ENCODE assay signal across 17 cellular contexts in the genomic region with DNA sequence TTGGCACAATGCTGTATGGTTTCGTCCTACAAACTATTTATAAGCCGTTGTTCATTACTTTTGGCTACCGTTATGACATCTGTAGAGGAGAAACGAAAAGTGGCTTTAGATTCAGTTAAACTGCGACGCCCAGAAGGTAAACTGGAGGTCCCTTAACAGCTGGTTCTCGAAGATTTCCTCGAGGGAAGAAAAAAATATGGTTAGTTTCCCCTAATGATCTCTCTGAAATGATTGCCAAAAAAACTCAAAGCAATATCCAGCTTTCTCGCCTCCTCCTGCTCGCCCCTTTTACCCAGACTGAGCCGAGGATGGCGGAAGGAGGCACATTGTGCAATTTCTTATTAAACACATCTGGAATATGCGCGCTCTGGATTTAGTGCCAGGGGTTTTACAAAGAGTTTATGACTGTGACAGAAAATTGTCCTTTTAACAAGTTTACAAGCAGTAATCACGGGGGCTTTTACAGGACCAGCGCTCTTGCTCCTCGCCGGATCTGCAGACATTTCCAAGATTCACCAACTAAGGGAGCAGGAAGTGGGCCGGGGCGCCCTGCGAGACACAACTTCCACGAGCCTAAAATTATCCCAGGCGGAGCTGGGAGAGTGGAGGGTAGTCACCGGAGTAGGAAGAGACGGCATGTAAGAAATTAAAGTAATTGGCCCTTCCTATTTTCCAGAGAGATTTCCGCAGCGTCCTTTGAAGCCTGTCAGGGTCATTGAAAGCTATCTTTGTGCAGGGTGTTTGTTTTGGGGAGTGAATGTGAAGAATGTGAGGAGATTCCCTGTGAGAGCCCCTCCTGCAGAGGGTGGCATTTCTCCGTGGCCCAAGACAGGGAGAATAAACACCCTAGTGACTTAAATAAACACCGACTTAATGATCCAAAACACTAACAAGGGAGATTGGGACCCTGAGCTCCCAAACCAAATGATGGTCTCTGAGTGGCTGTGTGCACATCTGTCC. TPM values are rescaled to one million over a fixed set of nuclear protein-coding genes. Genes with fewer than 3 reads are reported as not detected.
DNase-seq lines count a peak whose midpoint lies in the region; FAIRE-seq and TF ChIP-seq lines count a peak whose summit lies in the region.
"Had no signal": no experiment of that assay in that cellular context is flagged by ENCODE, and none has a peak within 500 bp of the region (broad histone marks: within the 10 kb centered on the region; RNA-seq: fewer than 3 reads in every experiment).

No MANE protein-coding gene starts in this region.

- no peak for DNase-seq in T-helper 1 cell
- DNase-seq in astrocyte (ENCODE audit: low read depth) = no peak
- peak; percentile 87 for DNase-seq in left kidney (ENCODE audit: low read depth, low spot score)
- DNase-seq in activated CD4-positive, alpha-beta T cell treated with anti-CD3 and anti-CD28 coated beads, Interleukin-2, amount 10 ng/mL, durations not matched to agents 7 days and 5 days = no peak
- DNase-seq in NCI-H2029 (lab: John Stamatoyannopoulos, UW) = no peak
- no peak for DNase-seq in NCI-H2196 treated with DMSO at 0.1 percent for 48 hours (lab: John Stamatoyannopoulos, UW; ENCODE audit: unreplicated experiment)
- DNase-seq: activated T-cell treated with anti-CD3 and anti-CD28 coated beads, Interleukin-2, amount 50 U/mL, for 24 hours; NCI-H146; NK-92 treated with Interleukin-12 subunit alpha and Interleukin-12 subunit beta, amount 100 ng/mL, for 24 hours; SJCRH30; thyroid gland had no signal

- H3K9me3 Mint-ChIP-seq in T-helper 1 cell treated with Interleukin-12 subunit alpha and Interleukin-12 subunit beta and Interleukin-4 antibody, amounts not matched to agents 30 μg/mL and 1 μg/mL, for 36 hours = no peaks in the 10 kb centered on the region
- H3K9me3 Mint-ChIP-seq in astrocyte (ENCODE audit: unreplicated experiment) = peaks cover 10% of the 10 kb centered on the region
- H3K9me3 Mint-ChIP-seq in activated CD4-positive, alpha-beta T cell treated with anti-CD3 and anti-CD28 coated beads, Interleukin-2, amount 10 ng/mL, durations not matched to agents 7 days and 5 days = no peaks in the 10 kb centered on the region
- H3K9me3 Mint-ChIP-seq: activated T-cell treated with anti-CD3 and anti-CD28 coated beads, Interleukin-2, amount 50 U/mL, for 24 hours; memory B cell had no signal

- peak overlapping the region; percentile 51 for H3K27ac Mint-ChIP-seq in T-helper 1 cell treated with Interleukin-12 subunit alpha and Interleukin-12 subunit beta and Interleukin-4 antibody, amounts not matched to agents 30 μg/mL and 1 μg/mL, for 36 hours
- no peak overlapping the region for H3K27ac Mint-ChIP-seq in astrocyte (ENCODE audit: unreplicated experiment)
- H3K27ac Mint-ChIP-seq in activated CD4-positive, alpha-beta T cell treated with anti-CD3 and anti-CD28 coated beads, Interleukin-2, amount 10 ng/mL, durations not matched to agents 7 days and 5 days = no peak overlapping the region
- H3K27ac Mint-ChIP-seq: activated T-cell treated with anti-CD3 and anti-CD28 coated beads, Interleukin-2, amount 50 U/mL, for 24 hours; memory B cell had no signal

- peaks cover 16% of the 10 kb centered on the region for H4K20me1 ChIP-seq in astrocyte (ENCODE audit: insufficient read depth, low read length)

- H3K27me3 ChIP-seq in astrocyte (ENCODE audit: insufficient read depth, low read length) (peaks cover 70% of the 10 kb centered on the region), subcutaneous abdominal adipose tissue (ENCODE audit: control insufficient read depth in 5 of 5, insufficient read depth in 4 of 5, low read length in 5 of 5) (peaks cover 7 to 74% (median 62%) of the 10 kb centered on the region in 5 donors)
- H3K27me3 ChIP-seq: SJCRH30 had no signal

- H3K4me1 ChIP-seq in astrocyte (ENCODE audit: insufficient read depth, low read length) (no peaks in the 10 kb centered on the region), subcutaneous abdominal adipose tissue (ENCODE audit: control insufficient read depth in 5 of 5, insufficient read depth in 5 of 5, low read length in 5 of 5) (peaks cover 2 to 75% (median 60%) of the 10 kb centered on the region in 5 donors)

- H3K79me2 ChIP-seq in astrocyte (ENCODE audit: insufficient read depth, low read length) = peaks cover 36% of the 10 kb centered on the region

- H3K4me2 ChIP-seq in astrocyte (ENCODE audit: low read length) = peak overlapping the region; percentile 58

- CTCF ChIA-PET in activated CD4-positive, alpha-beta T cell treated with anti-CD3 and anti-CD28 coated beads, Interleukin-2, amount 10 ng/mL, durations not matched to agents 7 days and 5 days (lab: Charles Lee) = interaction anchor here (0.6 to 1.6 kb wide), 3 partner anchors 13 to 1236 kb away, joined by 3 to 4 read pairs (median 4); no protein-coding TSS in a partner anchor

- TF ChIP-seq CTCF in astrocyte (IDR thresholded peaks at IDR 0.05; ENCODE audit: insufficient read depth, low read depth, low read length) = no peak

- POLR2A ChIA-PET in activated CD4-positive, alpha-beta T cell treated with anti-CD3 and anti-CD28 coated beads, Interleukin-2, amount 10 ng/mL, durations not matched to agents 7 days and 5 days (lab: Charles Lee) = no interaction called here

- no peak overlapping the region for H3K9ac ChIP-seq in astrocyte (ENCODE audit: low read length)
- peak overlapping the region in 2 of 5 donors; percentile 49 to 59 for H3K9ac ChIP-seq in subcutaneous abdominal adipose tissue (ENCODE audit: low read length in 5 of 5)

- H3K27ac ChIP-seq in astrocyte (ENCODE audit: low read depth, low read length) (no peak overlapping the region), subcutaneous abdominal adipose tissue (ENCODE audit: low read depth, low read length) (peak overlapping the region; percentile 88)
- H3K27ac ChIP-seq: ascending aorta, SJCRH30 had no signal

- H3K4me1 Mint-ChIP-seq in T-helper 1 cell treated with Interleukin-12 subunit alpha and Interleukin-12 subunit beta and Interleukin-4 antibody, amounts not matched to agents 30 μg/mL and 1 μg/mL, for 36 hours (ENCODE audit: low read depth) = peaks cover 14% of the 10 kb centered on the region
- H3K4me1 Mint-ChIP-seq in astrocyte (ENCODE audit: low read depth, unreplicated experiment) = no peaks in the 10 kb centered on the region
- peaks cover 26% of the 10 kb centered on the region for H3K4me1 Mint-ChIP-seq in activated CD4-positive, alpha-beta T cell treated with anti-CD3 and anti-CD28 coated beads, Interleukin-2, amount 10 ng/mL, durations not matched to agents 7 days and 5 days

- no peak for FAIRE-seq in astrocyte (lab: Jason Lieb, UNC)
- FAIRE-seq: A204.1, GM12891 had no signal

- no peak overlapping the region for H2AFZ ChIP-seq in astrocyte (ENCODE audit: low read depth, low read length)

- H3K9me3 ChIP-seq in astrocyte (ENCODE audit: insufficient read depth, low read depth, low read length) (no peaks in the 10 kb centered on the region), subcutaneous abdominal adipose tissue (ENCODE audit: control insufficient read depth in 5 of 5, low read length in 5 of 5) (peaks cover 0 to 2% (median 0%) of the 10 kb centered on the region in 5 donors)
- H3K9me3 ChIP-seq: ascending aorta, SJCRH30, thyroid gland had no signal

- H3K4me3 Mint-ChIP-seq in T-helper 1 cell treated with Interleukin-12 subunit alpha and Interleukin-12 subunit beta and Interleukin-4 antibody, amounts not matched to agents 30 μg/mL and 1 μg/mL, for 36 hours = no peak overlapping the region
- peak overlapping the region; percentile 20 for H3K4me3 Mint-ChIP-seq in astrocyte (ENCODE audit: unreplicated experiment)
- H3K4me3 Mint-ChIP-seq in activated CD4-positive, alpha-beta T cell treated with anti-CD3 and anti-CD28 coated beads, Interleukin-2, amount 10 ng/mL, durations not matched to agents 7 days and 5 days = no peak overlapping the region
- H3K4me3 Mint-ChIP-seq: memory B cell had no signal

- no peak overlapping the region for H3K4me3 ChIP-seq in astrocyte (ENCODE audit: insufficient read depth, low read depth, low read length)
- H3K4me3 ChIP-seq in subcutaneous abdominal adipose tissue (ENCODE audit: low read depth in 1 of 5, low read length in 5 of 5) = peak overlapping the region in 4 of 5 donors; percentile 31 to 53 (median 34)
- H3K4me3 ChIP-seq: SJCRH30, thyroid gland had no signal

- no peaks in the 10 kb centered on the region for H3K36me3 ChIP-seq in astrocyte (ENCODE audit: insufficient read depth, low read length)
- no peaks in the 10 kb centered on the region for H3K36me3 ChIP-seq in subcutaneous abdominal adipose tissue (ENCODE audit: control insufficient read depth in 5 of 5, insufficient read depth in 5 of 5, low read length in 5 of 5)
- H3K36me3 ChIP-seq: ascending aorta, thyroid gland had no signal

- H3K27me3 Mint-ChIP-seq in T-helper 1 cell treated with Interleukin-12 subunit alpha and Interleukin-12 subunit beta and Interleukin-4 antibody, amounts not matched to agents 30 μg/mL and 1 μg/mL, for 36 hours (ENCODE audit: low read depth) = peaks cover 95% of the 10 kb centered on the region
- H3K27me3 Mint-ChIP-seq in astrocyte (ENCODE audit: low read depth, unreplicated experiment) = peaks cover 90% of the 10 kb centered on the region
- peaks cover 88% of the 10 kb centered on the region for H3K27me3 Mint-ChIP-seq in activated CD4-positive, alpha-beta T cell treated with anti-CD3 and anti-CD28 coated beads, Interleukin-2, amount 10 ng/mL, durations not matched to agents 7 days and 5 days

- no peaks in the 10 kb centered on the region for H3K36me3 Mint-ChIP-seq in T-helper 1 cell treated with Interleukin-12 subunit alpha and Interleukin-12 subunit beta and Interleukin-4 antibody, amounts not matched to agents 30 μg/mL and 1 μg/mL, for 36 hours (ENCODE audit: low read depth)
- no peaks in the 10 kb centered on the region for H3K36me3 Mint-ChIP-seq in astrocyte (ENCODE audit: low read depth, unreplicated experiment)
- peaks cover 6% of the 10 kb centered on the region for H3K36me3 Mint-ChIP-seq in activated CD4-positive, alpha-beta T cell treated with anti-CD3 and anti-CD28 coated beads, Interleukin-2, amount 10 ng/mL, durations not matched to agents 7 days and 5 days (ENCODE audit: low read depth)
- H3K36me3 Mint-ChIP-seq: memory B cell had no signal

RNA-seq across cellular contexts. Expression of a gene that starts 5.6 kb away (rescaled TPM):
- 0.07 and 0.20 TPM in 2 replicates for total RNA-seq in astrocyte
- total RNA-seq in activated CD4-positive, alpha-beta T cell treated with anti-CD3 and anti-CD28 coated beads, Interleukin-2, amount 10 ng/mL, durations not matched to agents 7 days and 5 days = not detected
